Comparison of ENCODE assay signal across 13 cellular contexts in the genomic region with DNA sequence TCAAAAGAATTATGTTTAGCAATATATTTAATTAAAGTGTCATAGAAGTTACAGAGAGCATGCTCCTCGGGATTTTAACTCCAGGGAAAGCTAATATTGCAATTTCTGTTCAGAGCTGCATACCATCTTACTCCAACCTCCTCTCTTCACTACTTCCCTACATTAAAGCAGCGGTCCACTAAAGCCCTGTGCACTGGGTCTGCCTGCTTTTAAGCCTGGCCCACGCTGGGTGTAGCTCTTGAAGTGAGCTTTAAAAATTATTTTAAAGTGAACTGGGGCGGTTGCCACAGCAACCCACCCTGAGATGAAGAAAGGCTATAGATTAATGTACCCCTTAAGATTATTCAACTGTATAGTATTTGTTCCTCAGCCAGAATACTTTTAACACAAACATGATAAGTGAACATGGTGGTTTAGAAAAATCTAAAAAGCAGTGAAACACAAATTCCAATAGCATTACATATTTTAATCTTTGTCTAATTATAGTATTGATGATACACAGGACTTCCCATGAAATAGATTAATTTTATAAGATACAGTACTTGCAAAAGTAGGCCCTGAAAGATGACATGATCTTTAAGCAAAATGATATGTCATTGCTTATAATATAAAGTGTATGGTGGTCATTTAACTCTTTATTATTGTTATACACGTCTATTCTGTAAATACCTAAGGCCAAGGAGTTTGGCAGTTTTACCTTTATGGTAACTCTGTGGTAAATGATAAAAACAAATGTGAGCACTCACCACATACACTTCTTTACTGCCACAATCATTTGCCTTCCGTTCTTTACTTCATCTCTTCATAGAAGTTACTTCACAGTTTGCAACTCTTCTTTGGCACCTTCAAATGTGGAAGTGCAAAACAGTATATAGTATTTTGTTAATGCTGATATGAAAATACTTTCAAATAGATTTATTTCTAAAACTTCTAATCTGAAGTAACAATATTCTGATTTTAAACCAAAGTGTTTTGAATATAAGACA. TPM values are rescaled to one million over a fixed set of nuclear protein-coding genes. Genes with fewer than 3 reads are reported as not detected.
DNase-seq lines count a peak whose midpoint lies in the region; ATAC-seq, FAIRE-seq and TF ChIP-seq lines count a peak whose summit lies in the region.
"Had no signal": no experiment of that assay in that cellular context is flagged by ENCODE, and none has a peak within 500 bp of the region (broad histone marks: within the 10 kb centered on the region; RNA-seq: fewer than 3 reads in every experiment).

No MANE protein-coding gene starts in this region.

- FAIRE-seq in GM19239 (lab: Jason Lieb, UNC) = peak; percentile 89

- H3K36me3 ChIP-seq in subcutaneous abdominal adipose tissue (ENCODE audit: control insufficient read depth in 5 of 5, insufficient read depth in 5 of 5, low read length in 5 of 5) = no peaks in the 10 kb centered on the region

- TF ChIP-seq CTCF in fibroblast of the aortic adventitia (IDR thresholded peaks at IDR 0.05; ENCODE audit: insufficient read depth, low read length) = no peak

- H3K4me3 ChIP-seq in fibroblast of the aortic adventitia (ENCODE audit: low read depth, low read length) = no peak overlapping the region
- peak overlapping the region in 3 of 5 donors; percentile 46 to 64 (median 50) for H3K4me3 ChIP-seq in subcutaneous abdominal adipose tissue (ENCODE audit: low read depth in 1 of 5, low read length in 5 of 5)

- peak overlapping the region; percentile 85 for H3K27ac ChIP-seq in subcutaneous abdominal adipose tissue (ENCODE audit: low read depth, low read length)

- peak overlapping the region in 2 of 5 donors; percentile 31 to 57 for H3K9ac ChIP-seq in subcutaneous abdominal adipose tissue (ENCODE audit: low read length in 5 of 5)

- peaks cover 0 to 56% (median 35%) of the 10 kb centered on the region in 5 donors for H3K4me1 ChIP-seq in subcutaneous abdominal adipose tissue (ENCODE audit: control insufficient read depth in 5 of 5, insufficient read depth in 5 of 5, low read length in 5 of 5)

- ATAC-seq in GM18868 (IDR thresholded peaks at IDR 0.05; ENCODE audit: unreplicated experiment) = no peak
- ATAC-seq: activated CD4-positive, alpha-beta T cell treated with anti-CD3 and anti-CD28 coated beads for 36 hours; left colon; PC-3 had no signal

- DNase-seq in GM19239 (ENCODE audit: insufficient read length, low spot score) = no peak
- DNase-seq in MV-4-11 (lab: John Stamatoyannopoulos, UW) = peak; percentile 50
- DNase-seq in fibroblast of the aortic adventitia (ENCODE audit: low read depth) = peak; percentile 16
- DNase-seq in activated naive CD4-positive, alpha-beta T cell treated with Interleukin-2 at 50 U/mL for 16 hours = no peak
- no peak for DNase-seq in DMS114 treated with DMSO at 0.1 percent for 48 hours (lab: John Stamatoyannopoulos, UW; ENCODE audit: unreplicated experiment)
- no peak for DNase-seq in NCI-H345 treated with DMSO at 0.1 percent for 48 hours (lab: John Stamatoyannopoulos, UW; ENCODE audit: unreplicated experiment)
- DNase-seq: activated CD4-positive, alpha-beta T cell treated with anti-CD3 and anti-CD28 coated beads for 36 hours; NCI-H1105 treated with DMSO at 0.1 percent for 48 hours; PC-3; stimulated activated naive CD4-positive, alpha-beta T cell had no signal

- no peaks in the 10 kb centered on the region for H3K9me3 ChIP-seq in subcutaneous abdominal adipose tissue (ENCODE audit: control insufficient read depth in 5 of 5, low read length in 5 of 5)

- no peaks in the 10 kb centered on the region for H3K27me3 ChIP-seq in subcutaneous abdominal adipose tissue (ENCODE audit: control insufficient read depth in 5 of 5, insufficient read depth in 4 of 5, low read length in 5 of 5)

RNA-seq across cellular contexts. Expression of a gene that starts 4.1 kb away (rescaled TPM):
- total RNA-seq in fibroblast of the aortic adventitia (ENCODE audit: low replicate concordance) = 23.5 and 38.6 TPM in 2 replicates

Comparison
In these comparisons a context has a peak if more than half of its experiments do, and no peak if none do; other contexts are left out.
1. DNase-seq: peak in MV-4-11 (single experiment) and fibroblast of the aortic adventitia (single experiment); none in GM19239 (single experiment), activated naive CD4-positive, alpha-beta T cell treated with Interleukin-2 at 50 U/mL for 16 hours (single experiment), DMS114 treated with DMSO at 0.1 percent for 48 hours (single experiment) and NCI-H345 treated with DMSO at 0.1 percent for 48 hours (single experiment).